In the genomic region with DNA sequence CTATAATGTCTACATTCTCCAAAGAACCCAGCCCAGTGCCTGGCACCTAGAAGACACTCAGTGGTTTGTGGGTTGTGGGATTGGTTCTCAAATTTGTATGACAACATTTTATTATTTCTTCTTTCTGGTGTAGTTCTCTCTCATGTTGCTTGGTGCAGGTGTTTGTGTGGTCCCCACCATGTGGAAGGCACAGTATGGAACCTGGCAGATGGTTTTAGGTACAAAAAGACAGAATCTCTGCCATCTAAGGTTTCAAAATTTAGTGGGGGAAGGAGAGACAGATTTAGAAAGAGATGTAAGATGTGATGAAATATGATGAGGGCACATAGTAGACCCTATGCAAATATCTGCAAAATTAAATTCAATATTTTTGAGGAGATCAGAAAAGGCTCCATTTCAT, we compare ENCODE assay signal across 23 cellular contexts.
DNase-seq lines count a peak whose midpoint lies in the region; ATAC-seq lines count a peak whose summit lies in the region.
"Had no signal": no experiment of that assay in that cellular context is flagged by ENCODE, and none has a peak within 500 bp of the region (broad histone marks: within the 10 kb centered on the region; RNA-seq: fewer than 3 reads in every experiment).

No MANE protein-coding gene starts in this region.

- intact Hi-C loops in activated CD4-positive, alpha-beta T cell treated with anti-CD3 and anti-CD28 coated beads, Interleukin-2, amount 10 ng/mL, durations not matched to agents 24 days and 14 days (cut with micrococcal nuclease), result no loop called here

- H3K27ac Mint-ChIP-seq in activated CD4-positive, alpha-beta T cell treated with anti-CD3 and anti-CD28 coated beads, Interleukin-2, amount 10 ng/mL, durations not matched to agents 24 days and 14 days, result no peak overlapping the region
- no peak overlapping the region for H3K27ac Mint-ChIP-seq in activated CD8-positive, alpha-beta memory T cell treated with anti-CD3 and anti-CD28 coated beads, Interleukin-2, amount 10 ng/mL, durations not matched to agents 7 days and 5 days
- H3K27ac Mint-ChIP-seq: CD14-positive monocyte; CD4-positive, alpha-beta memory T cell; CD4-positive, CD25-positive, alpha-beta regulatory T cell had no signal

- H3K4me3 ChIP-seq in Jurkat, Clone E6-1 (ENCODE audit: low read length), result no peak overlapping the region
- H3K4me3 ChIP-seq: BLaER1 had no signal

- H3K9me3 Mint-ChIP-seq in activated CD4-positive, alpha-beta T cell treated with anti-CD3 and anti-CD28 coated beads, Interleukin-2, amount 10 ng/mL, durations not matched to agents 24 days and 14 days, result no peaks in the 10 kb centered on the region
- no peaks in the 10 kb centered on the region for H3K9me3 Mint-ChIP-seq in activated CD8-positive, alpha-beta memory T cell treated with anti-CD3 and anti-CD28 coated beads, Interleukin-2, amount 10 ng/mL, durations not matched to agents 7 days and 5 days (ENCODE audit: low read depth)

- no peaks in the 10 kb centered on the region for H3K4me1 Mint-ChIP-seq in activated CD4-positive, alpha-beta T cell treated with anti-CD3 and anti-CD28 coated beads, Interleukin-2, amount 10 ng/mL, durations not matched to agents 24 days and 14 days
- no peaks in the 10 kb centered on the region for H3K4me1 Mint-ChIP-seq in activated CD8-positive, alpha-beta memory T cell treated with anti-CD3 and anti-CD28 coated beads, Interleukin-2, amount 10 ng/mL, durations not matched to agents 7 days and 5 days
- H3K4me1 Mint-ChIP-seq: CD14-positive monocyte; CD4-positive, alpha-beta memory T cell; CD4-positive, CD25-positive, alpha-beta regulatory T cell; CD8-positive, alpha-beta memory T cell had no signal

- peak; percentile 22 for DNase-seq in Jurkat, Clone E6-1 (ENCODE audit: low read depth, low spot score)
- DNase-seq in NCI-H2171 (lab: John Stamatoyannopoulos, UW) (peak; percentile 28), cerebellar cortex (ENCODE audit: low spot score) (peak; percentile 53)
- no peak for DNase-seq in activated CD4-positive, alpha-beta T cell treated with anti-CD3 and anti-CD28 coated beads, Interleukin-2, amount 10 ng/mL, durations not matched to agents 24 days and 14 days
- no peak for DNase-seq in activated CD8-positive, alpha-beta memory T cell treated with anti-CD3 and anti-CD28 coated beads, Interleukin-2, amount 10 ng/mL, durations not matched to agents 7 days and 5 days
- DNase-seq in activated CD8-positive, alpha-beta memory T cell treated with anti-CD3 and anti-CD28 coated beads for 24 hours, result no peak
- DNase-seq: 8988T; ACHN; BE2C; CD4-positive, alpha-beta memory T cell; CD4-positive, CD25-positive, alpha-beta regulatory T cell; CD8-positive, alpha-beta memory T cell; COR-L47; DMS 273 treated with DMSO at 0.1 percent for 48 hours; DMS153; DMS53; DMS79; DND-41; EL; GF-D8 had no signal

- H3K4me3 Mint-ChIP-seq in activated CD4-positive, alpha-beta T cell treated with anti-CD3 and anti-CD28 coated beads, Interleukin-2, amount 10 ng/mL, durations not matched to agents 24 days and 14 days, result no peak overlapping the region
- no peak overlapping the region for H3K4me3 Mint-ChIP-seq in activated CD8-positive, alpha-beta memory T cell treated with anti-CD3 and anti-CD28 coated beads, Interleukin-2, amount 10 ng/mL, durations not matched to agents 7 days and 5 days
- H3K4me3 Mint-ChIP-seq: CD14-positive monocyte; CD4-positive, alpha-beta memory T cell; CD4-positive, CD25-positive, alpha-beta regulatory T cell; CD8-positive, alpha-beta memory T cell had no signal

- no peaks in the 10 kb centered on the region for H3K36me3 Mint-ChIP-seq in activated CD4-positive, alpha-beta T cell treated with anti-CD3 and anti-CD28 coated beads, Interleukin-2, amount 10 ng/mL, durations not matched to agents 24 days and 14 days (ENCODE audit: low read depth)
- no peaks in the 10 kb centered on the region for H3K36me3 Mint-ChIP-seq in activated CD8-positive, alpha-beta memory T cell treated with anti-CD3 and anti-CD28 coated beads, Interleukin-2, amount 10 ng/mL, durations not matched to agents 7 days and 5 days
- H3K36me3 Mint-ChIP-seq: CD14-positive monocyte; CD4-positive, alpha-beta memory T cell; CD8-positive, alpha-beta memory T cell had no signal

- no peak for ATAC-seq in activated CD8-positive, alpha-beta memory T cell treated with anti-CD3 and anti-CD28 coated beads, Interleukin-2, amount 10 ng/mL, durations not matched to agents 7 days and 5 days
- no peak for ATAC-seq in GM18861 (IDR thresholded peaks at IDR 0.05; ENCODE audit: unreplicated experiment)

- CTCF ChIA-PET in activated CD8-positive, alpha-beta memory T cell treated with anti-CD3 and anti-CD28 coated beads, Interleukin-2, amount 10 ng/mL, durations not matched to agents 7 days and 5 days (lab: Charles Lee), result no interaction called here

- no peaks in the 10 kb centered on the region for H3K27me3 Mint-ChIP-seq in activated CD4-positive, alpha-beta T cell treated with anti-CD3 and anti-CD28 coated beads, Interleukin-2, amount 10 ng/mL, durations not matched to agents 24 days and 14 days
- peaks cover 3% of the 10 kb centered on the region for H3K27me3 Mint-ChIP-seq in activated CD8-positive, alpha-beta memory T cell treated with anti-CD3 and anti-CD28 coated beads, Interleukin-2, amount 10 ng/mL, durations not matched to agents 7 days and 5 days
- H3K27me3 Mint-ChIP-seq: CD4-positive, CD25-positive, alpha-beta regulatory T cell had no signal

Comparison
In these comparisons a context has a peak if more than half of its experiments do, and no peak if none do; other contexts are left out.
1. DNase-seq: peak in Jurkat, Clone E6-1 (single experiment), NCI-H2171 (single experiment) and cerebellar cortex (single experiment); none in activated CD4-positive, alpha-beta T cell treated with anti-CD3 and anti-CD28 coated beads, Interleukin-2, amount 10 ng/mL, durations not matched to agents 24 days and 14 days (single experiment), activated CD8-positive, alpha-beta memory T cell treated with anti-CD3 and anti-CD28 coated beads, Interleukin-2, amount 10 ng/mL, durations not matched to agents 7 days and 5 days (single experiment) and activated CD8-positive, alpha-beta memory T cell treated with anti-CD3 and anti-CD28 coated beads for 24 hours (single experiment).